Comparison of ENCODE assay signal across 1 cellular context in genomic region chr17:79831367-79832210, GRCh38.
TF ChIP-seq lines count a peak whose summit lies in the region.

No MANE protein-coding gene starts in this region.

TF ChIP-seq in K562, 482 proteins besides CTCF, POLR2A, EP300 and RAD21 (continued from another document and continues in another):
- no peak for TF ChIP-seq CHD7 (IDR thresholded peaks at IDR 0.05; ENCODE audit: low read depth, low read length)
- TF ChIP-seq SPI1 (IDR thresholded peaks at IDR 0.05; ENCODE audit: borderline replicate concordance, low read depth, low read length): 0 out of 2 replicates have a peak, but pooled peaks have one; percentile 4
- no peak for TF ChIP-seq HNRNPK (IDR thresholded peaks at IDR 0.05; ENCODE audit: low read depth, low read length, poor library complexity, severe bottlenecking)
- TF ChIP-seq ELF2 (CRISPR knock-in tag; IDR thresholded peaks at IDR 0.05): no peak
- no peak for TF ChIP-seq NKRF (IDR thresholded peaks at IDR 0.05; ENCODE audit: borderline replicate concordance)
- TF ChIP-seq ZNF124 (CRISPR knock-in tag; IDR thresholded peaks at IDR 0.05): no peak
- TF ChIP-seq HBP1 (CRISPR knock-in tag; IDR thresholded peaks at IDR 0.05): peak; percentile 68; the same call in 1 of the 2 replicates
- TF ChIP-seq PHF8 (IDR thresholded peaks at IDR 0.05; ENCODE audit: borderline replicate concordance, low read length): peak; percentile 38; the same call in 1 of the 2 replicates
- no peak for TF ChIP-seq SMAD1 (IDR thresholded peaks at IDR 0.05; ENCODE audit: low read depth, low read length, partially characterized antibody)
- TF ChIP-seq CCAR2 (IDR thresholded peaks at IDR 0.05; ENCODE audit: low read depth, low read length): no peak
- no peak for TF ChIP-seq ZFPM2 (CRISPR knock-in tag; IDR thresholded peaks at IDR 0.05)
- TF ChIP-seq RFX1 (IDR thresholded peaks at IDR 0.05): no peak
- no peak for TF ChIP-seq GTF2E2 (tag; IDR thresholded peaks at IDR 0.05)
- TF ChIP-seq ZC3H8 (IDR thresholded peaks at IDR 0.05): no peak
- no peak for TF ChIP-seq ZNF431 (CRISPR knock-in tag; IDR thresholded peaks at IDR 0.05)
- TF ChIP-seq ZFP36 (IDR thresholded peaks at IDR 0.05; ENCODE audit: low read depth, low read length, partially characterized antibody): peak; percentile 69
- peak; percentile 78 for TF ChIP-seq ZKSCAN8 (CRISPR knock-in tag; IDR thresholded peaks at IDR 0.05)
- TF ChIP-seq GTF2F1 (IDR thresholded peaks at IDR 0.05; ENCODE audit: low read depth, low read length): no peak
- peak; percentile 72; the same call in 1 of the 2 replicates for TF ChIP-seq HINFP (tag; conservative IDR thresholded peaks at IDR 0.05; ENCODE audit: low read depth)
- no peak for TF ChIP-seq TAF15 (IDR thresholded peaks at IDR 0.05; ENCODE audit: low read depth, low read length)
- no peak for TF ChIP-seq TRIM24 (IDR thresholded peaks at IDR 0.05)
- no peak for TF ChIP-seq TEAD2 (tag; IDR thresholded peaks at IDR 0.05)
- no peak for TF ChIP-seq ZNF830 (CRISPR knock-in tag; IDR thresholded peaks at IDR 0.05)
- TF ChIP-seq CBX2 (IDR thresholded peaks at IDR 0.05; ENCODE audit: insufficient read depth, low read length, poor library complexity, severe bottlenecking): no peak
- TF ChIP-seq MBD1 (CRISPR knock-in tag; IDR thresholded peaks at IDR 0.05): no peak
- no peak for TF ChIP-seq ZNF282 (CRISPR knock-in tag; IDR thresholded peaks at IDR 0.05)
- no peak for TF ChIP-seq RBM34 (IDR thresholded peaks at IDR 0.05; ENCODE audit: borderline replicate concordance, insufficient read depth, low read length)
- no peak for TF ChIP-seq MED1 (CRISPR knock-in tag; IDR thresholded peaks at IDR 0.05; ENCODE audit: borderline replicate concordance)
- TF ChIP-seq PHTF2 (CRISPR knock-in tag; IDR thresholded peaks at IDR 0.05): no peak
- TF ChIP-seq RBM15 (IDR thresholded peaks at IDR 0.05; ENCODE audit: insufficient read depth, low read length): no peak
- TF ChIP-seq SIN3B (IDR thresholded peaks at IDR 0.05; ENCODE audit: low read depth): no peak
- TF ChIP-seq MXD1 (CRISPR knock-in tag; IDR thresholded peaks at IDR 0.05; ENCODE audit: borderline replicate concordance, poor library complexity, severe bottlenecking): no peak
- TF ChIP-seq ARID1B (IDR thresholded peaks at IDR 0.05): no peak
- TF ChIP-seq TCF15 (CRISPR knock-in tag; IDR thresholded peaks at IDR 0.05): no peak
- no peak for TF ChIP-seq FIP1L1 (IDR thresholded peaks at IDR 0.05; ENCODE audit: low read depth, low read length, poor library complexity, severe bottlenecking)
- no peak for TF ChIP-seq ILF3 (IDR thresholded peaks at IDR 0.05; ENCODE audit: borderline replicate concordance)
- TF ChIP-seq MCM3 (IDR thresholded peaks at IDR 0.05): no peak
- TF ChIP-seq ARNT (IDR thresholded peaks at IDR 0.05): no peak
